In the genomic region with DNA sequence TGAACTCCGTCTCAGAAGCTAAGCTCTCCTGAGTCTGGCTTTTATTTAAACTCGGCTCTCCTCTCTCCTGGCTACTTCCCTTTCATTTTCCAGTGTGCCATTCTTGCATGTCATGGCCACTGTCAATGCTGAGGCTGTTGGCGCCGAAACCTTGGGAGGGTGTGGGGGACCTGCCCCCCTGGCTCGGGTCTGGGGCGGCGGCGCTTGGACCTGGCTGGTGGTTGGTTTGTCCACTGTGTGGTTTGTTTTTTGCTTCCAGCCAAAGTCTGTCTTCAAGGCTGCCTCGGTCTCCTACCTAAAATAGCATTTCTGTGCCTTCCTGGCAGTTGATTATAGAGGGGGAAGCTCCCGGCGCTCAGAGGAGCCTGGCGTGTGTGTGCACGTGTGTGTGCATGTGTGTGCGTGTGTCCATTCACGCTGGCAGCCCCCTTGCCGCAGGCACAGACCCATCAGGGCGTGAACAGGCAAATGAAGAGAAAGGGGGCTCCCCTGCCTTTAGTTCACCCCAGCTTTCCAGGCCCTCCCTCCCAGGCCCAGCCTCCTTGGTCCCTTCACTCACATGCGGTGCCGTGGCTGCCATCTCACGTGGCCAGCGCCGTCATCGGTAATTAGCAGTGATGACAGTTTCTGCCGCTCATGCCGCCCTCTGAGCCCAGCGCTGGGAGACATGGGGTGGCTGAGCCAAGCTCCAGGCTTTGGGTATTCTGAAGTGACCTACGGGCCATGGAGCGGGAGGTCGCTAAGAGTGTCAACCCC, we compare ENCODE assay signal across 9 cellular contexts.
DNase-seq lines count a peak whose midpoint lies in the region; ATAC-seq, FAIRE-seq and TF ChIP-seq lines count a peak whose summit lies in the region.
"Had no signal": no experiment of that assay in that cellular context is flagged by ENCODE, and none has a peak within 500 bp of the region (broad histone marks: within the 10 kb centered on the region; RNA-seq: fewer than 3 reads in every experiment).

No MANE protein-coding gene starts in this region.

- 54 to 66% (median 65%) methylated on average over 28 to 29 of the region's 29 CpGs for WGBS in small intestine, 3 donors

- H3K9me3 ChIP-seq in small intestine (ENCODE audit: control insufficient read depth, low read depth) = no peaks in the 10 kb centered on the region

- H3K4me1 Mint-ChIP-seq in activated naive CD4-positive, alpha-beta T cell treated with anti-CD3 and anti-CD28 coated beads for 36 hours (ENCODE audit: low read depth) = peaks cover 50% of the 10 kb centered on the region

- intact Hi-C loops in activated naive CD4-positive, alpha-beta T cell treated with anti-CD3 and anti-CD28 coated beads for 36 hours (cut with micrococcal nuclease) = no loop called here

- H3K4me1 ChIP-seq in small intestine (ENCODE audit: control insufficient read depth in 2 of 2, insufficient read depth in 1 of 2, low read depth in 1 of 2, low read length in 1 of 2) = peaks cover 14 to 17% of the 10 kb centered on the region in 2 donors

- CTCF ChIA-PET in activated naive CD4-positive, alpha-beta T cell treated with anti-CD3 and anti-CD28 coated beads for 36 hours (lab: Charles Lee) = no interaction called here

- no peak overlapping the region for H3K27ac Mint-ChIP-seq in activated naive CD4-positive, alpha-beta T cell treated with anti-CD3 and anti-CD28 coated beads for 36 hours
- peak overlapping the region in 1 of 2 donors; percentile 27 for H3K27ac Mint-ChIP-seq in activated naive CD4-positive, alpha-beta T cell treated with anti-CD3 and anti-CD28 coated beads, Interleukin-2, amount 50 U/mL, for 72 hours

- H3K27me3 ChIP-seq in small intestine (ENCODE audit: control insufficient read depth in 2 of 2, insufficient read depth in 2 of 2, low read length in 2 of 2) = no peaks in the 10 kb centered on the region

- no peak for FAIRE-seq in small intestine (lab: Jason Lieb, UNC)
- no peak for FAIRE-seq in frontal cortex (lab: Jason Lieb, UNC)

- peak overlapping the region; percentile 95 for H3K4me3 Mint-ChIP-seq in activated naive CD4-positive, alpha-beta T cell treated with anti-CD3 and anti-CD28 coated beads for 36 hours

- H3K4me3 ChIP-seq in fibroblast of pulmonary artery (replicated peaks; ENCODE audit: low read depth, low read length) (peak overlapping the region; percentile 65), small intestine (ENCODE audit: low read depth in 1 of 2, low read length in 2 of 2) (peak overlapping the region in 1 of 2 donors; percentile 53)

- no peaks in the 10 kb centered on the region for H3K9me3 Mint-ChIP-seq in activated naive CD4-positive, alpha-beta T cell treated with anti-CD3 and anti-CD28 coated beads for 36 hours
- no peaks in the 10 kb centered on the region for H3K9me3 Mint-ChIP-seq in activated naive CD4-positive, alpha-beta T cell treated with anti-CD3 and anti-CD28 coated beads, Interleukin-2, amount 50 U/mL, for 72 hours

- no peak for TF ChIP-seq CTCF in fibroblast of pulmonary artery (IDR thresholded peaks at IDR 0.05; ENCODE audit: low read length, missing control alignments)

- no peak for ATAC-seq in activated naive CD4-positive, alpha-beta T cell treated with anti-CD3 and anti-CD28 coated beads, Interleukin-2, amount 50 U/mL, for 72 hours
- ATAC-seq in HG02678 (IDR thresholded peaks at IDR 0.05; ENCODE audit: unreplicated experiment) = no peak

- H3K36me3 Mint-ChIP-seq in activated naive CD4-positive, alpha-beta T cell treated with anti-CD3 and anti-CD28 coated beads for 36 hours (ENCODE audit: low read depth) = no peaks in the 10 kb centered on the region
- H3K36me3 Mint-ChIP-seq in activated naive CD4-positive, alpha-beta T cell treated with anti-CD3 and anti-CD28 coated beads, Interleukin-2, amount 50 U/mL, for 72 hours = peaks cover 0 to 5% of the 10 kb centered on the region in 2 donors

- H3K36me3 ChIP-seq in small intestine (ENCODE audit: control insufficient read depth in 2 of 2, insufficient read depth in 2 of 2, low read length in 2 of 2) = no peaks in the 10 kb centered on the region

- DNase-seq in activated naive CD4-positive, alpha-beta T cell treated with anti-CD3 and anti-CD28 coated beads for 36 hours = no peak
- DNase-seq in activated naive CD4-positive, alpha-beta T cell treated with anti-CD3 and anti-CD28 coated beads, Interleukin-2, amount 50 U/mL, for 72 hours (ENCODE audit: low spot score in 2 of 2) = no peak
- peak; percentile 23 for DNase-seq in SIG-M5 (lab: John Stamatoyannopoulos, UW)
- DNase-seq in fibroblast of pulmonary artery (ENCODE audit: low read depth) = peak; percentile 36
- peak; percentile 44 for DNase-seq in small intestine
- no peak for DNase-seq in NK-92 treated with Interleukin-12 subunit alpha and Interleukin-12 subunit beta, amount 100 ng/mL, for 24 hours (lab: John Stamatoyannopoulos, UW)
- no peak for DNase-seq in frontal cortex (ENCODE audit: low spot score in 2 of 2)
- DNase-seq: DND-41 had no signal

- no peaks in the 10 kb centered on the region for H3K27me3 Mint-ChIP-seq in activated naive CD4-positive, alpha-beta T cell treated with anti-CD3 and anti-CD28 coated beads for 36 hours (ENCODE audit: low read depth)

- peak overlapping the region; percentile 73 to 94 for H3K27ac ChIP-seq in small intestine (ENCODE audit: low read depth in 1 of 2, low read length in 1 of 2)

Comparison
In these comparisons a context has a peak if more than half of its experiments do, and no peak if none do; other contexts are left out.
1. DNase-seq: peak in SIG-M5 (single experiment), fibroblast of pulmonary artery (single experiment) and small intestine (single experiment); none in activated naive CD4-positive, alpha-beta T cell treated with anti-CD3 and anti-CD28 coated beads for 36 hours (single experiment), activated naive CD4-positive, alpha-beta T cell treated with anti-CD3 and anti-CD28 coated beads, Interleukin-2, amount 50 U/mL, for 72 hours (0 of 2), NK-92 treated with Interleukin-12 subunit alpha and Interleukin-12 subunit beta, amount 100 ng/mL, for 24 hours (single experiment) and frontal cortex (0 of 2).